34 cellular contexts compared by ENCODE assay signal in genomic region chr15:66625531-66625930, GRCh38. TPM values are rescaled to one million over a fixed set of nuclear protein-coding genes. Genes with fewer than 3 reads are reported as not detected.
"Had no signal": no experiment of that assay in that cellular context is flagged by ENCODE, and none has a peak within 500 bp of the region (broad histone marks: within the 10 kb centered on the region; RNA-seq: fewer than 3 reads in every experiment).

No MANE protein-coding gene starts in this region.

- H3K4me3 ChIP-seq: adrenal gland, body of pancreas, breast epithelium, SJCRH30, SK-N-MC had no signal

- H3K4me1 Mint-ChIP-seq: activated CD4-positive, alpha-beta T cell treated with anti-CD3 and anti-CD28 coated beads, Interleukin-2, amount 10 ng/mL, durations not matched to agents 24 days and 14 days; activated naive CD4-positive, alpha-beta T cell treated with anti-CD3 and anti-CD28 coated beads, Interleukin-2, amount 50 U/mL, for 24 hours; activated naive CD8-positive, alpha-beta T cell treated with anti-CD3 and anti-CD28 coated beads, Interleukin-2, amount 10 ng/mL, durations not matched to agents 7 days and 5 days; activated T-helper 17 cell treated with anti-CD3 and anti-CD28 coated beads, Interleukin-2, amount 50 U/mL, for 72 hours had no signal

- H3K27ac Mint-ChIP-seq: activated CD4-positive, alpha-beta T cell treated with anti-CD3 and anti-CD28 coated beads, Interleukin-2, amount 10 ng/mL, durations not matched to agents 24 days and 14 days; activated CD8-positive, alpha-beta T cell treated with anti-CD3 and anti-CD28 coated beads for 36 hours; activated naive CD4-positive, alpha-beta T cell treated with anti-CD3 and anti-CD28 coated beads, Interleukin-2, amount 50 U/mL, for 24 hours; activated naive CD8-positive, alpha-beta T cell treated with anti-CD3 and anti-CD28 coated beads, Interleukin-2, amount 10 ng/mL, durations not matched to agents 7 days and 5 days; activated T-cell treated with anti-CD3 and anti-CD28 coated beads, Interleukin-2, amount 50 U/mL, for 72 hours; activated T-helper 17 cell treated with anti-CD3 and anti-CD28 coated beads, Interleukin-2, amount 50 U/mL, for 72 hours had no signal

- H3K9me3 Mint-ChIP-seq: activated CD4-positive, alpha-beta T cell treated with anti-CD3 and anti-CD28 coated beads, Interleukin-2, amount 10 ng/mL, durations not matched to agents 24 days and 14 days; activated CD8-positive, alpha-beta T cell treated with anti-CD3 and anti-CD28 coated beads for 36 hours; activated naive CD4-positive, alpha-beta T cell treated with anti-CD3 and anti-CD28 coated beads, Interleukin-2, amount 50 U/mL, for 24 hours; activated naive CD8-positive, alpha-beta T cell treated with anti-CD3 and anti-CD28 coated beads, Interleukin-2, amount 10 ng/mL, durations not matched to agents 7 days and 5 days; activated T-cell treated with anti-CD3 and anti-CD28 coated beads, Interleukin-2, amount 50 U/mL, for 72 hours; activated T-helper 17 cell treated with anti-CD3 and anti-CD28 coated beads, Interleukin-2, amount 50 U/mL, for 72 hours had no signal

- H3K4me3 Mint-ChIP-seq: activated CD4-positive, alpha-beta T cell treated with anti-CD3 and anti-CD28 coated beads, Interleukin-2, amount 10 ng/mL, durations not matched to agents 24 days and 14 days; activated CD8-positive, alpha-beta T cell treated with anti-CD3 and anti-CD28 coated beads for 36 hours; activated naive CD4-positive, alpha-beta T cell treated with anti-CD3 and anti-CD28 coated beads, Interleukin-2, amount 50 U/mL, for 24 hours; activated naive CD8-positive, alpha-beta T cell treated with anti-CD3 and anti-CD28 coated beads, Interleukin-2, amount 10 ng/mL, durations not matched to agents 7 days and 5 days; activated T-cell treated with anti-CD3 and anti-CD28 coated beads, Interleukin-2, amount 50 U/mL, for 72 hours; activated T-helper 17 cell treated with anti-CD3 and anti-CD28 coated beads, Interleukin-2, amount 50 U/mL, for 72 hours had no signal

- FAIRE-seq: astrocyte had no signal

- H3K36me3 Mint-ChIP-seq: activated naive CD4-positive, alpha-beta T cell treated with anti-CD3 and anti-CD28 coated beads, Interleukin-2, amount 50 U/mL, for 24 hours; activated naive CD8-positive, alpha-beta T cell treated with anti-CD3 and anti-CD28 coated beads, Interleukin-2, amount 10 ng/mL, durations not matched to agents 7 days and 5 days had no signal

- H3K27me3 ChIP-seq: body of pancreas, SJCRH30 had no signal

- H3K36me3 ChIP-seq: adrenal gland, breast epithelium, SJCRH30, WERI-Rb-1 had no signal

- H3K9me3 ChIP-seq: adrenal gland, body of pancreas, breast epithelium, SJCRH30 had no signal

- DNase-seq: activated CD4-positive, alpha-beta T cell treated with anti-CD3 and anti-CD28 coated beads, Interleukin-2, amount 10 ng/mL, durations not matched to agents 24 days and 14 days; activated CD4-positive, alpha-beta T cell treated with anti-CD3 and anti-CD28 coated beads, Interleukin-2, amount 50 U/mL, for 4 hours; activated CD8-positive, alpha-beta T cell treated with anti-CD3 and anti-CD28 coated beads for 36 hours; activated effector memory CD4-positive, alpha-beta T cell treated with anti-CD3 and anti-CD28 coated beads, Interleukin-2, amount 50 U/mL, for 16 hours; activated naive CD4-positive, alpha-beta T cell treated with Interleukin-2 at 50 U/mL for 16 hours; activated naive CD8-positive, alpha-beta T cell treated with anti-CD3 and anti-CD28 coated beads, Interleukin-2, amount 10 ng/mL, durations not matched to agents 7 days and 5 days; activated T-cell treated with anti-CD3 and anti-CD28 coated beads, Interleukin-2, amount 50 U/mL, for 1 hour; activated T-cell treated with anti-CD3 and anti-CD28 coated beads, Interleukin-2, amount 50 U/mL, for 72 hours; adrenal gland; body of pancreas; Karpas-422; NCI-H1105 treated with DMSO at 0.1 percent for 48 hours; NCI-H1436; NCI-H1694; NCI-H1930; NCI-H2081 treated with DMSO at 0.1 percent for 48 hours; NCI-H446 treated with DMSO at 0.1 percent for 48 hours; NCI-H524; NCI-H748 treated with DMSO at 0.1 percent for 48 hours; NK-92 treated with Interleukin-12 subunit alpha and Interleukin-12 subunit beta, amount 100 ng/mL, for 24 hours; SHP77; SJCRH30; T1000; WERI-Rb-1 had no signal

- H3K4me1 ChIP-seq: breast epithelium had no signal

- H3K27ac ChIP-seq: adrenal gland, body of pancreas, breast epithelium, SJCRH30, SK-N-MC, WERI-Rb-1 had no signal

RNA-seq across cellular contexts. Expression of gene LCTL, which starts 59.7 kb away (rescaled TPM):
- total RNA-seq: activated CD4-positive, alpha-beta T cell treated with anti-CD3 and anti-CD28 coated beads, Interleukin-2, amount 10 ng/mL, durations not matched to agents 24 days and 14 days; activated CD8-positive, alpha-beta memory T cell treated with anti-CD3 and anti-CD28 coated beads for 36 hours; activated CD8-positive, alpha-beta T cell treated with anti-CD3 and anti-CD28 coated beads for 36 hours; activated naive CD8-positive, alpha-beta T cell treated with anti-CD3 and anti-CD28 coated beads, Interleukin-2, amount 10 ng/mL, durations not matched to agents 7 days and 5 days; activated T-cell treated with anti-CD3 and anti-CD28 coated beads, Interleukin-2, amount 50 U/mL, for 72 hours; activated T-helper 17 cell treated with anti-CD3 and anti-CD28 coated beads, Interleukin-2, amount 50 U/mL, for 72 hours; adrenal gland; body of pancreas; breast epithelium; cardiac septum; MCF 10A; T-helper 1 cell treated with Interleukin-12 subunit alpha and Interleukin-12 subunit beta and Interleukin-4 antibody, amounts not matched to agents 30 ng/mL and 1 ng/mL, for 36 hours; T-helper 2 cell treated with Interferon-gamma antibody and Interleukin-4, amounts not matched to agents 100 ng/mL and 5 ng/mL, for 36 hours had no signal
